Comparison of ENCODE assay signal across 26 cellular contexts in genomic region chrX:122135070-122135469, GRCh38.
"Had no signal": no experiment of that assay in that cellular context is flagged by ENCODE, and none has a peak within 500 bp of the region (broad histone marks: within the 10 kb centered on the region; RNA-seq: fewer than 3 reads in every experiment).

No MANE protein-coding gene starts in this region.

- H3K4me3 ChIP-seq: coronary artery, gastrocnemius medialis, heart right ventricle, left lung, lung, neural progenitor cell, pancreas, prostate gland, sigmoid colon, skin epidermis, testis, tibial nerve, upper lobe of right lung, vagina had no signal

- ATAC-seq: gastrocnemius medialis; left lung; natural killer cell treated with Interleukin-12 subunit alpha and Interleukin-12 subunit beta and Interleukin-15 and Interleukin-18, amount 100 ng/mL, for 72 hours; pancreas; stimulated activated naive B cell treated with anti-CD40 and anti-IgM and Interleukin-4, amounts not matched to agents 10 μg/mL and 1 μg/mL and 100 μg/mL, for 72 hours; stimulated activated naive CD8-positive, alpha-beta T cell treated with anti-CD3 and anti-CD28 coated beads, Interleukin-15, amount 100 ng/mL, for 72 hours; upper lobe of right lung had no signal

- DNase-seq: effector CD4-positive, alpha-beta T cell; endodermal cell; erythroblast; gastrocnemius medialis; immature natural killer cell; left lung; mesenchymal stem cell; midbrain; occipital lobe; pancreas; sigmoid colon; stimulated activated CD4-positive, alpha-beta T cell treated with anti-CD3 and anti-CD28 coated beads, Interleukin-2, amount 100 ng/mL, for 24 hours; stimulated activated CD4-positive, alpha-beta T cell treated with anti-CD3 and anti-CD28 coated beads, Interleukin-4, amount 100 ng/mL, for 4 hours; stimulated activated naive B cell treated with anti-CD40 and anti-IgM and Interleukin-4, amounts not matched to agents 10 μg/mL and 1 μg/mL and 100 μg/mL, for 72 hours; stimulated activated naive CD8-positive, alpha-beta T cell treated with anti-CD3 and anti-CD28 coated beads, Interleukin-15, amount 100 ng/mL, for 72 hours; testis; upper lobe of right lung had no signal
